8 cellular contexts compared by ENCODE assay signal in genomic region chr6:132512342-132512637, GRCh38. TPM values are rescaled to one million over a fixed set of nuclear protein-coding genes. Genes with fewer than 3 reads are reported as not detected.
DNase-seq lines count a peak whose midpoint lies in the region; ATAC-seq and TF ChIP-seq lines count a peak whose summit lies in the region.

No MANE protein-coding gene starts in this region.

- no peak overlapping the region for H2BK120ac ChIP-seq in mesendoderm (ENCODE audit: low read depth, low read length)

- H3K4me3 ChIP-seq in heart right ventricle = peak overlapping the region; percentile 53 to 87 (median 78)
- H3K4me3 ChIP-seq in body of pancreas = peak overlapping the region; percentile 78 to 97
- peak overlapping the region; percentile 34 for H3K4me3 ChIP-seq in mesendoderm (ENCODE audit: low read length)
- H3K4me3 ChIP-seq in aorta (ENCODE audit: low read length in 2 of 2) = peak overlapping the region; percentile 88 to 99

- peaks cover 0 to 13% (median 0%) of the 10 kb centered on the region in 9 donors for H3K36me3 ChIP-seq in heart right ventricle
- H3K36me3 ChIP-seq in body of pancreas (replicated peaks in 1 of 2; ENCODE audit: insufficient read depth in 1 of 2, low read depth in 2 of 2) = no peaks in the 10 kb centered on the region
- H3K36me3 ChIP-seq in mesendoderm (ENCODE audit: control insufficient read depth, insufficient read depth, low read length) = no peaks in the 10 kb centered on the region
- peaks cover 0 to 2% of the 10 kb centered on the region in 2 donors for H3K36me3 ChIP-seq in aorta (ENCODE audit: control insufficient read depth in 1 of 2, insufficient read depth in 2 of 2, low read length in 1 of 2)

- ATAC-seq in heart right ventricle = no peak
- no peak for ATAC-seq in left cardiac atrium
- ATAC-seq in body of pancreas = no peak
- no peak for ATAC-seq in aorta (ENCODE audit: low FRiP score)
- ATAC-seq in HG02973 (IDR thresholded peaks at IDR 0.05; ENCODE audit: unreplicated experiment) = no peak
- ATAC-seq in GM18505 (IDR thresholded peaks at IDR 0.05; ENCODE audit: unreplicated experiment) = no peak

- H3K4me1 ChIP-seq in heart right ventricle (peaks cover 0 to 64% (median 36%) of the 10 kb centered on the region in 9 donors), body of pancreas (peaks cover 18% of the 10 kb centered on the region), mesendoderm (ENCODE audit: control insufficient read depth, low read depth, low read length) (no peaks in the 10 kb centered on the region), aorta (ENCODE audit: control insufficient read depth in 1 of 2, insufficient read depth in 2 of 2, low read length in 2 of 2) (peaks cover 2 to 19% of the 10 kb centered on the region in 2 donors)

- H3K23ac ChIP-seq in mesendoderm (ENCODE audit: low read length) = no peak overlapping the region

- H3K4me2 ChIP-seq in mesendoderm (ENCODE audit: low read length) = peak overlapping the region; percentile 10

- H3K9me3 ChIP-seq in heart right ventricle (no peaks in the 10 kb centered on the region), body of pancreas (no peaks in the 10 kb centered on the region), aorta (ENCODE audit: control insufficient read depth, low read length) (no peaks in the 10 kb centered on the region)

- H4K5ac ChIP-seq in mesendoderm (ENCODE audit: low read length) = no peak overlapping the region

- no peaks in the 10 kb centered on the region for H3K27me3 ChIP-seq in heart right ventricle
- no peaks in the 10 kb centered on the region for H3K27me3 ChIP-seq in body of pancreas
- H3K27me3 ChIP-seq in mesendoderm (ENCODE audit: insufficient read depth, low read length, poor library complexity) = no peaks in the 10 kb centered on the region
- no peaks in the 10 kb centered on the region for H3K27me3 ChIP-seq in aorta (ENCODE audit: control insufficient read depth in 1 of 2, insufficient read depth in 2 of 2, low read length in 1 of 2)

- TF ChIP-seq CTCF in heart right ventricle (IDR thresholded peaks at IDR 0.05) (no peak), body of pancreas (IDR thresholded peaks at IDR 0.05) (peak in 1 of 7 experiments; percentile 9)

- H3K9ac ChIP-seq in mesendoderm (ENCODE audit: low read length) = peak overlapping the region; percentile 82

- H3K27ac ChIP-seq in heart right ventricle (peak overlapping the region; percentile 59 to 95 (median 84)), body of pancreas (peak overlapping the region; percentile 58 to 92 (median 88)), mesendoderm (ENCODE audit: low read depth, low read length) (peak overlapping the region; percentile 5), aorta (ENCODE audit: low read depth in 1 of 2, low read length in 2 of 2) (peak overlapping the region in 1 of 2 donors; percentile 93)

- WGBS in heart right ventricle, 2 donors = 0 to 1% methylated on average over 7 of the region's 7 CpGs
- 0 to 1% methylated on average over 7 of the region's 7 CpGs for WGBS in body of pancreas, 2 donors
- 100% methylated on average over 1 of the region's 7 CpGs for WGBS in mesendoderm (ENCODE audit: extremely low coverage, insufficient coverage, low lambda C conversion rate)
- 0% methylated on average over 7 of the region's 7 CpGs for WGBS in aorta, 2 donors

- H3K79me1 ChIP-seq in mesendoderm (ENCODE audit: low read length) = peaks cover 8% of the 10 kb centered on the region

- TF ChIP-seq POLR2A in body of pancreas (IDR thresholded peaks at IDR 0.05) (no peak), GM18505 (IDR thresholded peaks at IDR 0.05; ENCODE audit: borderline replicate concordance, extremely low read depth, insufficient read depth, insufficient read length) (no peak)

- peak overlapping the region; percentile 93 for H3K56ac ChIP-seq in mesendoderm (ENCODE audit: low read length)

- H2AK5ac ChIP-seq in mesendoderm (ENCODE audit: low read length) = no peak overlapping the region

- no peak overlapping the region for H2BK5ac ChIP-seq in mesendoderm (ENCODE audit: low read length)

- H3K18ac ChIP-seq in mesendoderm (ENCODE audit: low read length) = no peak overlapping the region

- DNase-seq in heart right ventricle (no peak), left cardiac atrium (no peak), body of pancreas (no peak), mesendoderm (no peak), aorta (no peak), NCI-H2196 treated with DMSO at 0.1 percent for 48 hours (lab: John Stamatoyannopoulos, UW; ENCODE audit: unreplicated experiment) (no peak)

- intact Hi-C loops in heart right ventricle (cut with DNase I) (loop anchor here in 3 of 10 donors (5.0 to 10.0 kb wide), 2 partner anchors 283 to 300 kb away; partner anchors contain the start of genes SLC18B1 (in 2 of the 3) and RPS12 (in 1 of the 3)), left cardiac atrium (cut with DNase I) (no loop called here), body of pancreas (cut with DNase I) (no loop called here), aorta (cut with DNase I) (loop anchor here in 1 of 2 donors (10.0 kb wide), 1 partner anchor 303 kb away; the partner anchor contains the start of gene RPS12)

- H2BK15ac ChIP-seq in mesendoderm (replicated peaks; ENCODE audit: low read depth) = no peak overlapping the region

- H3K79me2 ChIP-seq in mesendoderm (ENCODE audit: control insufficient read depth, insufficient read depth, low read length) = peaks cover 12% of the 10 kb centered on the region

- no peak overlapping the region for H4K8ac ChIP-seq in mesendoderm (ENCODE audit: low read depth, low read length)

- H3K4ac ChIP-seq in mesendoderm (ENCODE audit: low read depth, low read length) = no peak overlapping the region

RNA-seq across cellular contexts. Expression of gene STX7, which starts 0.6 kb away (rescaled TPM):
- total RNA-seq in heart right ventricle = 10 to 100 TPM; 50.4 to 71.4 (median 61.3) TPM
- polyA plus RNA-seq in heart right ventricle = 10 to 100 TPM in 1 of 2 donors, 1 to 10 TPM in 1; 6.4 to 11.9 TPM
- 10 to 100 TPM; 46.4 to 53.0 TPM for total RNA-seq in left cardiac atrium
- 10 to 100 TPM; 13.5 to 24.6 TPM for total RNA-seq in body of pancreas
- 16.6 TPM for polyA plus RNA-seq in mesendoderm (2013, experiment 1 of 2)
- polyA plus RNA-seq in mesendoderm (2013, experiment 2 of 2) = 16.4 TPM
- 10 to 100 TPM; 51.5 to 80.7 TPM for total RNA-seq in aorta
- 10 to 100 TPM; 24.1 to 36.1 TPM for polyA plus RNA-seq in aorta

RNA-seq across cellular contexts. Expression of gene TAAR9, which starts 25.8 kb away (rescaled TPM):
- not detected for total RNA-seq in heart right ventricle
- not detected for polyA plus RNA-seq in heart right ventricle
- total RNA-seq in left cardiac atrium = not detected
- total RNA-seq in body of pancreas = not detected
- not detected for polyA plus RNA-seq in mesendoderm (2013, experiment 1 of 2)
- not detected for polyA plus RNA-seq in mesendoderm (2013, experiment 2 of 2)
- not detected for total RNA-seq in aorta
- not detected for polyA plus RNA-seq in aorta

RNA-seq across cellular contexts. Expression of gene TAAR8, which starts 40.2 kb away (rescaled TPM):
- total RNA-seq in heart right ventricle = not detected
- polyA plus RNA-seq in heart right ventricle = not detected
- total RNA-seq in left cardiac atrium = not detected
- total RNA-seq in body of pancreas = not detected
- polyA plus RNA-seq in mesendoderm (2013, experiment 1 of 2) = not detected
- not detected for polyA plus RNA-seq in mesendoderm (2013, experiment 2 of 2)
- not detected for total RNA-seq in aorta
- polyA plus RNA-seq in aorta = not detected

RNA-seq across cellular contexts. Expression of gene TAAR6, which starts 57.8 kb away (rescaled TPM):
- total RNA-seq in heart right ventricle = not detected
- polyA plus RNA-seq in heart right ventricle = not detected
- not detected for total RNA-seq in left cardiac atrium
- total RNA-seq in body of pancreas = not detected
- not detected for polyA plus RNA-seq in mesendoderm (2013, experiment 1 of 2)
- not detected for polyA plus RNA-seq in mesendoderm (2013, experiment 2 of 2)
- not detected for total RNA-seq in aorta
- not detected for polyA plus RNA-seq in aorta

Comparison
In these comparisons a context has a peak if more than half of its experiments do, and no peak if none do; other contexts are left out.
1. H3K4me3 ChIP-seq: peak in every context shown above with its lines; median percentile 94 in aorta; 88 in body of pancreas; 78 in heart right ventricle; 34 in mesendoderm.